In genomic region chr2:23246992-23247683, GRCh38 we compare ENCODE assay signal across 32 cellular contexts.
"Had no signal": no experiment of that assay in that cellular context is flagged by ENCODE, and none has a peak within 500 bp of the region (broad histone marks: within the 10 kb centered on the region; RNA-seq: fewer than 3 reads in every experiment).

No MANE protein-coding gene starts in this region.

- DNase-seq: activated CD4-positive, alpha-beta memory T cell treated with anti-CD3 and anti-CD28 coated beads, Interleukin-2, amount 10 ng/mL, durations not matched to agents 7 days and 5 days; activated CD4-positive, alpha-beta T cell treated with anti-CD3 and anti-CD28 coated beads for 1 hour; activated CD4-positive, alpha-beta T cell treated with anti-CD3 and anti-CD28 coated beads for 48 hours; activated CD4-positive, CD25-positive, alpha-beta regulatory T cell; activated CD8-positive, alpha-beta memory T cell treated with anti-CD3 and anti-CD28 coated beads for 24 hours; activated CD8-positive, alpha-beta memory T cell treated with anti-CD3 and anti-CD28 coated beads, Interleukin-2, amount 10 ng/mL, durations not matched to agents 7 days and 5 days; activated CD8-positive, alpha-beta memory T cell treated with anti-CD3 and anti-CD28 coated beads, Interleukin-2, amount 50 U/mL, for 48 hours; activated effector memory CD4-positive, alpha-beta T cell treated with Interleukin-2 at 50 U/mL for 16 hours; activated naive CD4-positive, alpha-beta T cell treated with anti-CD3 and anti-CD28 coated beads, Interleukin-2, amount 10 ng/mL, durations not matched to agents 7 days and 5 days; activated naive CD8-positive, alpha-beta T cell treated with anti-CD3 and anti-CD28 coated beads, Interleukin-2, amount 50 U/mL, for 24 hours; activated T-cell treated with anti-CD3 and anti-CD28 coated beads, Interleukin-2, amount 50 U/mL, for 48 hours; anterior cingulate cortex; caudate nucleus; cerebellar nuclear complex; Karpas-422; MG63; NCI-H1048; NCI-H1436 treated with DMSO at 0.1 percent for 48 hours; NCI-H187 treated with DMSO at 0.1 percent for 48 hours; NCI-H2081; NCI-H226; NCI-H510A; NCI-H526; PC-9; SIG-M5; SW 1271; T-helper 1 cell; T-helper 2 cell; T-helper 9 cell; WERI-Rb-1 had no signal

- ATAC-seq: activated CD8-positive, alpha-beta memory T cell treated with anti-CD3 and anti-CD28 coated beads, Interleukin-2, amount 10 ng/mL, durations not matched to agents 7 days and 5 days; activated naive CD8-positive, alpha-beta T cell treated with anti-CD3 and anti-CD28 coated beads, Interleukin-2, amount 50 U/mL, for 24 hours; Right ventricle myocardium inferior had no signal

- H3K4me3 ChIP-seq: MG63, PC-9 had no signal

- H3K36me3 ChIP-seq: MG63, WERI-Rb-1 had no signal

- H3K27ac ChIP-seq: PC-9, RWPE1, WERI-Rb-1 had no signal

- H3K9me3 ChIP-seq: MG63 had no signal

- H3K27me3 ChIP-seq: MG63 had no signal
